24 cellular contexts compared by ENCODE assay signal in genomic region chr6:166024252-166024651, GRCh38.
"Had no signal": no experiment of that assay in that cellular context is flagged by ENCODE, and none has a peak within 500 bp of the region (broad histone marks: within the 10 kb centered on the region; RNA-seq: fewer than 3 reads in every experiment).

No MANE protein-coding gene starts in this region.

- H3K9me3 ChIP-seq: gastrocnemius medialis, lower lobe of right lung, suprapubic skin, transverse colon, vagina had no signal

- H3K27me3 ChIP-seq: gastrocnemius medialis, neural progenitor cell, suprapubic skin, transverse colon, vagina had no signal

- H3K79me2 ChIP-seq: parathyroid adenoma had no signal

- H3K36me3 ChIP-seq: gastrocnemius medialis, lower lobe of right lung, neural progenitor cell, suprapubic skin, transverse colon, vagina, WERI-Rb-1 had no signal

- H3K4me3 Mint-ChIP-seq: activated CD8-positive, alpha-beta memory T cell treated with anti-CD3 and anti-CD28 coated beads, Interleukin-2, amount 10 ng/mL, durations not matched to agents 7 days and 5 days; activated naive CD8-positive, alpha-beta T cell treated with anti-CD3 and anti-CD28 coated beads, Interleukin-2, amount 50 U/mL, for 24 hours; neural progenitor cell; stimulated activated naive CD8-positive, alpha-beta T cell treated with anti-CD3 and anti-CD28 coated beads, Interleukin-15, Interleukin-2, amounts not matched to agents 100 ng/mL and 50 ng/mL, for 24 hours had no signal

- H3K27ac Mint-ChIP-seq: activated CD8-positive, alpha-beta memory T cell treated with anti-CD3 and anti-CD28 coated beads, Interleukin-2, amount 10 ng/mL, durations not matched to agents 7 days and 5 days; activated naive CD8-positive, alpha-beta T cell treated with anti-CD3 and anti-CD28 coated beads, Interleukin-2, amount 50 U/mL, for 24 hours; activated T-helper 2 cell treated with anti-CD3 and anti-CD28 coated beads, Interferon-gamma antibody, Interleukin-2, Interleukin-4, amounts not matched to agents 10 μg/mL and 5 μg/mL and 100 μg/mL, durations not matched to agents 14 hours and 24 hours and 36 hours; neural progenitor cell; stimulated activated naive CD8-positive, alpha-beta T cell treated with anti-CD3 and anti-CD28 coated beads, Interleukin-15, Interleukin-2, amounts not matched to agents 100 ng/mL and 50 ng/mL, for 24 hours had no signal

- H3K4me2 ChIP-seq: neural progenitor cell had no signal

- ATAC-seq: activated CD8-positive, alpha-beta memory T cell treated with anti-CD3 and anti-CD28 coated beads, Interleukin-2, amount 10 ng/mL, durations not matched to agents 7 days and 5 days; activated naive CD8-positive, alpha-beta T cell treated with anti-CD3 and anti-CD28 coated beads, Interleukin-2, amount 50 U/mL, for 24 hours; gastrocnemius medialis; lower lobe of right lung had no signal

- DNase-seq: activated CD4-positive, alpha-beta T cell treated with anti-CD3 and anti-CD28 coated beads for 1 hour; activated CD4-positive, alpha-beta T cell treated with anti-CD3 and anti-CD28 coated beads, Interleukin-2, amount 50 U/mL, for 48 hours; activated CD8-positive, alpha-beta memory T cell treated with anti-CD3 and anti-CD28 coated beads, Interleukin-2, amount 10 ng/mL, durations not matched to agents 7 days and 5 days; activated naive CD4-positive, alpha-beta T cell treated with Interleukin-2 at 50 U/mL for 16 hours; activated naive CD8-positive, alpha-beta T cell treated with anti-CD3 and anti-CD28 coated beads, Interleukin-2, amount 50 U/mL, for 24 hours; activated T-cell treated with anti-CD3 and anti-CD28 coated beads, Interleukin-2, amount 50 U/mL, for 1 hour; anterior cingulate cortex; erythroblast; gastrocnemius medialis; head of caudate nucleus; lower lobe of right lung; midbrain; stimulated activated CD4-positive, alpha-beta T cell treated with anti-CD3 and anti-CD28 coated beads, Interleukin-12 subunit alpha, Interleukin-12 subunit beta, amount 100 ng/mL, for 4 hours; stimulated activated CD4-positive, alpha-beta T cell treated with anti-CD3 and anti-CD28 coated beads, Interleukin-1b, Interleukin-23, amount 100 ng/mL, for 48 hours; stimulated activated CD8-positive, alpha-beta memory T cell treated with anti-CD3 and anti-CD28 coated beads, Interleukin-4, amount 100 ng/mL, for 48 hours; transverse colon; WERI-Rb-1 had no signal

- H2AFZ ChIP-seq: neural progenitor cell, parathyroid adenoma had no signal

- H3K27ac ChIP-seq: coronary artery, gastrocnemius medialis, lower lobe of right lung, neural progenitor cell, parathyroid adenoma, suprapubic skin, transverse colon, vagina, WERI-Rb-1 had no signal

- H3K9ac ChIP-seq: neural progenitor cell, parathyroid adenoma had no signal

- H3K36me3 Mint-ChIP-seq: activated CD8-positive, alpha-beta memory T cell treated with anti-CD3 and anti-CD28 coated beads, Interleukin-2, amount 10 ng/mL, durations not matched to agents 7 days and 5 days; neural progenitor cell had no signal

- H3K4me1 Mint-ChIP-seq: activated CD8-positive, alpha-beta memory T cell treated with anti-CD3 and anti-CD28 coated beads, Interleukin-2, amount 10 ng/mL, durations not matched to agents 7 days and 5 days; activated naive CD8-positive, alpha-beta T cell treated with anti-CD3 and anti-CD28 coated beads, Interleukin-2, amount 50 U/mL, for 24 hours; neural progenitor cell had no signal

- H3K27me3 Mint-ChIP-seq: activated CD8-positive, alpha-beta memory T cell treated with anti-CD3 and anti-CD28 coated beads, Interleukin-2, amount 10 ng/mL, durations not matched to agents 7 days and 5 days had no signal

- H3K4me1 ChIP-seq: gastrocnemius medialis, lower lobe of right lung, neural progenitor cell, parathyroid adenoma, suprapubic skin, transverse colon, vagina had no signal

- H3K4me3 ChIP-seq: coronary artery, gastrocnemius medialis, lower lobe of right lung, neural progenitor cell, suprapubic skin, transverse colon, vagina had no signal

- H3K9me3 Mint-ChIP-seq: activated naive CD8-positive, alpha-beta T cell treated with anti-CD3 and anti-CD28 coated beads, Interleukin-2, amount 50 U/mL, for 24 hours; activated T-helper 2 cell treated with anti-CD3 and anti-CD28 coated beads, Interferon-gamma antibody, Interleukin-2, Interleukin-4, amounts not matched to agents 10 μg/mL and 5 μg/mL and 100 μg/mL, durations not matched to agents 14 hours and 24 hours and 36 hours had no signal
